Comparison of ENCODE assay signal across 8 cellular contexts in genomic region chr14:39432179-39432618, GRCh38. TPM values are rescaled to one million over a fixed set of nuclear protein-coding genes. Genes with fewer than 3 reads are reported as not detected.
DNase-seq lines count a peak whose midpoint lies in the region; ATAC-seq and TF ChIP-seq lines count a peak whose summit lies in the region.

FBXO33 (minus strand) TSS chr14:39432433; CDS start chr14:39432162, 271 bp downstream.

- peaks cover 0 to 2% (median 0%) of the 10 kb centered on the region in 5 donors for H3K27me3 Mint-ChIP-seq in naive thymus-derived CD4-positive, alpha-beta T cell
- no peaks in the 10 kb centered on the region for H3K27me3 Mint-ChIP-seq in stimulated activated memory B cell treated with anti-CD40 and anti-IgM and Interleukin-4, amounts not matched to agents 10 μg/mL and 1 μg/mL and 100 μg/mL, for 72 hours

- peaks cover 33% of the 10 kb centered on the region for H3K79me2 ChIP-seq in fibroblast of lung (ENCODE audit: control insufficient read depth, insufficient read depth, low read length)

- POLR2A ChIA-PET in naive thymus-derived CD4-positive, alpha-beta T cell (lab: Charles Lee): interaction anchor here (0.5 to 3.7 kb wide), 24 partner anchors 8 to 1352 kb away, joined by 3 to 40 read pairs (median 5); partner anchors contain the start of genes GEMIN2, PNN, SEC23A and TRAPPC6B

- H3K27ac ChIP-seq in fibroblast of lung (ENCODE audit: insufficient read depth, low read length): peak within 1 kb of the TSS; percentile 100
- H3K27ac ChIP-seq in naive thymus-derived CD4-positive, alpha-beta T cell (ENCODE audit: low read depth, low read length): peak within 1 kb of the TSS; percentile 99

- no peaks in the 10 kb centered on the region for H4K20me1 ChIP-seq in fibroblast of lung (ENCODE audit: control insufficient read depth, extremely low read depth, insufficient read depth, low read length)

- no peaks in the 10 kb centered on the region for H3K9me3 ChIP-seq in fibroblast of lung (ENCODE audit: control insufficient read depth, insufficient read depth, low read depth, low read length)
- no peaks in the 10 kb centered on the region for H3K9me3 ChIP-seq in naive thymus-derived CD4-positive, alpha-beta T cell (ENCODE audit: control insufficient read depth in 2 of 3, low read length in 3 of 3)

- no peaks in the 10 kb centered on the region for H3K36me3 ChIP-seq in fibroblast of lung (ENCODE audit: control insufficient read depth, insufficient read depth, low read length)
- H3K36me3 ChIP-seq in naive thymus-derived CD4-positive, alpha-beta T cell (ENCODE audit: control insufficient read depth in 2 of 3, insufficient read depth in 3 of 3, low read length in 3 of 3): peaks cover 0 to 7% (median 0%) of the 10 kb centered on the region in 3 experiments

- H3K4me3 Mint-ChIP-seq in naive thymus-derived CD4-positive, alpha-beta T cell: peak within 1 kb of the TSS; percentile 99 to 100 (median 100)
- H3K4me3 Mint-ChIP-seq in stimulated activated memory B cell treated with anti-CD40 and anti-IgM and Interleukin-4, amounts not matched to agents 10 μg/mL and 1 μg/mL and 100 μg/mL, for 72 hours: peak within 1 kb of the TSS; percentile 98

- peaks cover 0 to 4% (median 0%) of the 10 kb centered on the region in 11 donors for H3K9me3 Mint-ChIP-seq in naive thymus-derived CD4-positive, alpha-beta T cell
- no peaks in the 10 kb centered on the region for H3K9me3 Mint-ChIP-seq in stimulated activated memory B cell treated with anti-CD40 and anti-IgM and Interleukin-4, amounts not matched to agents 10 μg/mL and 1 μg/mL and 100 μg/mL, for 72 hours

- H3K36me3 Mint-ChIP-seq in naive thymus-derived CD4-positive, alpha-beta T cell: peaks cover 0 to 3% (median 0%) of the 10 kb centered on the region in 5 donors
- no peaks in the 10 kb centered on the region for H3K36me3 Mint-ChIP-seq in stimulated activated memory B cell treated with anti-CD40 and anti-IgM and Interleukin-4, amounts not matched to agents 10 μg/mL and 1 μg/mL and 100 μg/mL, for 72 hours

- CTCF ChIA-PET in naive thymus-derived CD4-positive, alpha-beta T cell (lab: Charles Lee): interaction anchor here (1.2 kb wide), 1 partner anchor 9 kb away, joined by 3 read pairs; no protein-coding TSS in a partner anchor

- H3K4me3 ChIP-seq in fibroblast of lung (replicated peaks in 1 of 4; ENCODE audit: control extremely low read depth in 1 of 4, insufficient read depth in 1 of 4, low read depth in 3 of 4, low read length in 4 of 4): peak within 1 kb of the TSS; percentile 86 to 95 (median 90)
- H3K4me3 ChIP-seq in naive thymus-derived CD4-positive, alpha-beta T cell (ENCODE audit: low read length): peak within 1 kb of the TSS; percentile 98

- TF ChIP-seq CTCF in fibroblast of lung (conservative IDR thresholded peaks at IDR 0.05 in 1 of 2, IDR thresholded peaks at IDR 0.05 in 1 of 2; ENCODE audit: low read depth in 1 of 2, low read length in 2 of 2): no peak

- H3K9ac ChIP-seq in fibroblast of lung (ENCODE audit: insufficient read depth, low read length): peak within 1 kb of the TSS; percentile 100

- ATAC-seq in naive thymus-derived CD4-positive, alpha-beta T cell: peak; percentile 89
- peak; percentile 92 for ATAC-seq in stimulated activated memory B cell treated with anti-CD40 and anti-IgM and Interleukin-4, amounts not matched to agents 10 μg/mL and 1 μg/mL and 100 μg/mL, for 72 hours

- peak within 1 kb of the TSS; percentile 95 for H3K4me2 ChIP-seq in fibroblast of lung (ENCODE audit: extremely low read depth, insufficient read depth, low read length)

- DNase-seq in DMS79 (lab: John Stamatoyannopoulos, UW) (peak; percentile 96), GOT3 (lab: John Stamatoyannopoulos, UW) (peak; percentile 76), LHCN-M2 (ENCODE audit: low read depth) (peak; percentile 94), RPMI7951 (ENCODE audit: low read depth) (peak; percentile 92), fibroblast of lung (ENCODE audit: low read depth in 2 of 2) (peak; percentile 96 to 97)
- DNase-seq in activated T-helper 1 cell treated with anti-CD3 and anti-CD28 coated beads, Interleukin-2, amount 50 U/mL, for 16 hours (ENCODE audit: low read depth in 1 of 2, low spot score in 1 of 2): peak; percentile 91 to 94
- peak; percentile 93 to 99 (median 98) for DNase-seq in naive thymus-derived CD4-positive, alpha-beta T cell

- no peaks in the 10 kb centered on the region for H3K27me3 ChIP-seq in fibroblast of lung (ENCODE audit: control insufficient read depth, insufficient read depth, low read length)
- no peaks in the 10 kb centered on the region for H3K27me3 ChIP-seq in naive thymus-derived CD4-positive, alpha-beta T cell (ENCODE audit: control insufficient read depth in 2 of 2, insufficient read depth in 2 of 2, low read length in 2 of 2)

- peak within 1 kb of the TSS; percentile 99 for H2AFZ ChIP-seq in fibroblast of lung (ENCODE audit: low read length)

- H3K4me1 ChIP-seq in fibroblast of lung (ENCODE audit: control insufficient read depth, extremely low read depth, insufficient read depth, low read length): peaks cover 2% of the 10 kb centered on the region
- peaks cover 26 to 34% of the 10 kb centered on the region in 2 donors for H3K4me1 ChIP-seq in naive thymus-derived CD4-positive, alpha-beta T cell (ENCODE audit: control insufficient read depth in 2 of 2, insufficient read depth in 2 of 2, low read length in 2 of 2)

- H3K4me1 Mint-ChIP-seq in naive thymus-derived CD4-positive, alpha-beta T cell: peaks cover 33 to 50% (median 43%) of the 10 kb centered on the region in 7 donors
- peaks cover 41% of the 10 kb centered on the region for H3K4me1 Mint-ChIP-seq in stimulated activated memory B cell treated with anti-CD40 and anti-IgM and Interleukin-4, amounts not matched to agents 10 μg/mL and 1 μg/mL and 100 μg/mL, for 72 hours

- H3K27ac Mint-ChIP-seq in naive thymus-derived CD4-positive, alpha-beta T cell: peak within 1 kb of the TSS; percentile 100
- peak within 1 kb of the TSS; percentile 100 for H3K27ac Mint-ChIP-seq in stimulated activated memory B cell treated with anti-CD40 and anti-IgM and Interleukin-4, amounts not matched to agents 10 μg/mL and 1 μg/mL and 100 μg/mL, for 72 hours

- intact Hi-C loops in naive thymus-derived CD4-positive, alpha-beta T cell (cut with micrococcal nuclease): loop anchor here (1.0 to 10.0 kb wide), 9 partner anchors 15 to 1367 kb away; partner anchors contain the start of genes GEMIN2 (in 2 of the 2), PNN (in 2 of the 2), SEC23A (in 2 of the 2) and TRAPPC6B (in 2 of the 2)

RNA-seq across cellular contexts. Expression of gene FBXO33, which starts in this region (rescaled TPM):
- total RNA-seq in LHCN-M2 (2014; rRNA removed) (12.8 and 18.1 TPM in 2 replicates), fibroblast of lung (16.3 and 18.5 TPM in 2 replicates)
- polyA plus RNA-seq in LHCN-M2 (2012): 5.0 TPM
- total RNA-seq in RPMI7951 (2014; rRNA removed; shearing (Covaris generic)): 11.5 and 13.1 TPM in 2 replicates
- 12.6 and 13.4 TPM in 2 replicates for polyA plus RNA-seq in fibroblast of lung
- polyA plus RNA-seq in fibroblast of lung (2012): 9.2 and 10.7 TPM in 2 replicates
- 0.90 and 2.0 TPM in 2 replicates for polyA minus RNA-seq in fibroblast of lung (ENCODE audit: low replicate concordance)
- total RNA-seq in naive thymus-derived CD4-positive, alpha-beta T cell: 10 to 100 TPM; 16.5 to 68.2 (median 27.9) TPM
- polyA plus RNA-seq in naive thymus-derived CD4-positive, alpha-beta T cell: 10 to 100 TPM; 17.5 to 19.8 TPM

Comparison
In these comparisons a context has a peak if more than half of its experiments do, and no peak if none do; other contexts are left out.
1. Peak in every context shown above with its lines: DNase-seq, ATAC-seq, H3K4me3 ChIP-seq and H3K27ac ChIP-seq.